Comparison of ENCODE assay signal across 8 cellular contexts in genomic region chr3:38843898-38844297, GRCh38. TPM values are rescaled to one million over a fixed set of nuclear protein-coding genes. Genes with fewer than 3 reads are reported as not detected.
DNase-seq lines count a peak whose midpoint lies in the region; ATAC-seq and TF ChIP-seq lines count a peak whose summit lies in the region.

No MANE protein-coding gene starts in this region.

- intact Hi-C loops in activated CD8-positive, alpha-beta T cell treated with anti-CD3 and anti-CD28 coated beads for 36 hours (cut with micrococcal nuclease), result loop anchor here (5.0 to 10.0 kb wide), 2 partner anchors 107 to 189 kb away; no protein-coding TSS in a partner anchor

- no peaks in the 10 kb centered on the region for H3K9me3 Mint-ChIP-seq in activated CD8-positive, alpha-beta T cell treated with anti-CD3 and anti-CD28 coated beads for 36 hours
- peaks cover 3% of the 10 kb centered on the region for H3K9me3 Mint-ChIP-seq in mesothelial cell of epicardium

- H3K4me1 Mint-ChIP-seq in activated CD8-positive, alpha-beta T cell treated with anti-CD3 and anti-CD28 coated beads for 36 hours (ENCODE audit: low read depth), result no peaks in the 10 kb centered on the region
- peaks cover 3% of the 10 kb centered on the region for H3K4me1 Mint-ChIP-seq in mesothelial cell of epicardium

- POLR2A ChIA-PET in activated CD8-positive, alpha-beta T cell treated with anti-CD3 and anti-CD28 coated beads for 36 hours (lab: Charles Lee), result no interaction called here

- DNase-seq in Ammon's horn (ENCODE audit: low spot score) (peak; percentile 66), HT-29 (ENCODE audit: low spot score) (peak; percentile 42), inferior parietal cortex (ENCODE audit: extremely low spot score) (peak; percentile 55), mesothelial cell of epicardium (ENCODE audit: low spot score in 2 of 2, unreplicated experiment in 2 of 2) (no peak), GM20000 (ENCODE audit: low spot score) (no peak)
- peak; percentile 26 for DNase-seq in activated CD8-positive, alpha-beta T cell treated with anti-CD3 and anti-CD28 coated beads for 36 hours

- CTCF ChIA-PET in activated CD8-positive, alpha-beta T cell treated with anti-CD3 and anti-CD28 coated beads for 36 hours (lab: Charles Lee), result interaction anchor here (0.6 to 3.1 kb wide), 12 partner anchors 8 to 323 kb away, joined by 3 to 24 read pairs (median 4); no protein-coding TSS in a partner anchor

- peak; percentile 64 for ATAC-seq in activated CD8-positive, alpha-beta T cell treated with anti-CD3 and anti-CD28 coated beads for 36 hours
- ATAC-seq in GM21528 (IDR thresholded peaks at IDR 0.05; ENCODE audit: low FRiP score, unreplicated experiment), result no peak
- ATAC-seq in HG03460 (IDR thresholded peaks at IDR 0.05; ENCODE audit: unreplicated experiment), result no peak

- H3K36me3 Mint-ChIP-seq in activated CD8-positive, alpha-beta T cell treated with anti-CD3 and anti-CD28 coated beads for 36 hours (ENCODE audit: low read depth), result no peaks in the 10 kb centered on the region
- H3K36me3 Mint-ChIP-seq in mesothelial cell of epicardium, result no peaks in the 10 kb centered on the region

- no peak overlapping the region for H3K4me3 Mint-ChIP-seq in activated CD8-positive, alpha-beta T cell treated with anti-CD3 and anti-CD28 coated beads for 36 hours
- no peak overlapping the region for H3K4me3 Mint-ChIP-seq in mesothelial cell of epicardium

- H3K27ac Mint-ChIP-seq in activated CD8-positive, alpha-beta T cell treated with anti-CD3 and anti-CD28 coated beads for 36 hours, result no peak overlapping the region
- H3K27ac Mint-ChIP-seq in mesothelial cell of epicardium, result no peak overlapping the region

- H3K27me3 Mint-ChIP-seq in activated CD8-positive, alpha-beta T cell treated with anti-CD3 and anti-CD28 coated beads for 36 hours, result peaks cover 19% of the 10 kb centered on the region
- H3K27me3 Mint-ChIP-seq in mesothelial cell of epicardium (ENCODE audit: low read depth), result peaks cover 27% of the 10 kb centered on the region

- peak; percentile 46 for TF ChIP-seq CTCF in activated CD8-positive, alpha-beta T cell treated with anti-CD3 and anti-CD28 coated beads for 36 hours (IDR thresholded peaks at IDR 0.05)
- TF ChIP-seq CTCF in mesothelial cell of epicardium (IDR thresholded peaks at IDR 0.05; ENCODE audit: unreplicated experiment) (no peak), GM20000 (IDR thresholded peaks at IDR 0.05; ENCODE audit: extremely low read depth, missing control alignments) (no peak)

RNA-seq across cellular contexts. Expression of gene SCN10A, which starts 27.9 kb away (rescaled TPM):
- not detected in 2 replicates for total RNA-seq in HT-29 (2014; rRNA removed; shearing (Covaris generic))
- not detected for total RNA-seq in activated CD8-positive, alpha-beta T cell treated with anti-CD3 and anti-CD28 coated beads for 36 hours
- total RNA-seq in mesothelial cell of epicardium, result not detected in 3 replicates

Comparison
In these comparisons a context has a peak if more than half of its experiments do, and no peak if none do; other contexts are left out.
1. DNase-seq: peak in Ammon's horn (single experiment), HT-29 (single experiment), activated CD8-positive, alpha-beta T cell treated with anti-CD3 and anti-CD28 coated beads for 36 hours (single experiment) and inferior parietal cortex (single experiment); none in mesothelial cell of epicardium (0 of 2) and GM20000 (single experiment).